In genomic region chrX:68822641-68823410, GRCh38 we compare ENCODE assay signal across 1 cellular context.
TF ChIP-seq lines count a peak whose summit lies in the region.

No MANE protein-coding gene starts in this region.

TF ChIP-seq in HepG2, 621 proteins besides CTCF, POLR2A, EP300 and RAD21 (continued from another document):
- no peak for TF ChIP-seq RERE (CRISPR knock-in tag; IDR thresholded peaks at IDR 0.05; ENCODE audit: low read depth)
- TF ChIP-seq STAG1 (CRISPR knock-in tag; IDR thresholded peaks at IDR 0.05): peak; percentile 84
- no peak for TF ChIP-seq AGO2 (optimal IDR thresholded peaks at IDR 0.05; ENCODE audit: low read depth, low read length)
- TF ChIP-seq GABPA (IDR thresholded peaks at IDR 0.05; ENCODE audit: low read depth, low read length): no peak
- TF ChIP-seq GABPA (CRISPR knock-in tag; IDR thresholded peaks at IDR 0.05; ENCODE audit: low read depth): peak; percentile 37; the same call in 1 of the 2 replicates
- TF ChIP-seq ZNF331 (CRISPR knock-in tag; IDR thresholded peaks at IDR 0.05): no peak
TF ChIP-seq in HepG2: peak in this region for 4.
